19 cellular contexts compared by ENCODE assay signal in genomic region chr3:23270423-23270822, GRCh38.
DNase-seq lines count a peak whose midpoint lies in the region; ATAC-seq and TF ChIP-seq lines count a peak whose summit lies in the region.
"Had no signal": no experiment of that assay in that cellular context is flagged by ENCODE, and none has a peak within 500 bp of the region (broad histone marks: within the 10 kb centered on the region; RNA-seq: fewer than 3 reads in every experiment).

No MANE protein-coding gene starts in this region.

- DNase-seq in stimulated activated naive B cell treated with anti-CD40 and anti-IgM and Interleukin-4, amounts not matched to agents 10 μg/mL and 1 μg/mL and 100 μg/mL, for 72 hours = no peak
- DNase-seq in AG08396 (ENCODE audit: low spot score) (no peak), smooth muscle cell (lab: John Stamatoyannopoulos, UW; ENCODE audit: unreplicated experiment) (no peak), HuH-7.5 (ENCODE audit: low spot score) (no peak)
- DNase-seq: ACHN; Calu3; CD4-positive, alpha-beta T cell; DMS53; H9; KG1; NCI-H1436; NCI-H2081; NCI-H2227 treated with DMSO at 0.1 percent for 48 hours; NCI-H524 treated with DMSO at 0.1 percent for 48 hours had no signal

- H3K27ac Mint-ChIP-seq in stimulated activated naive B cell treated with anti-CD40 and anti-IgM and Interleukin-4, amounts not matched to agents 10 μg/mL and 1 μg/mL and 100 μg/mL, for 72 hours = no peak overlapping the region
- H3K27ac Mint-ChIP-seq: CD4-positive, alpha-beta T cell; H9; T-helper 2 cell treated with Interferon-gamma antibody and Interleukin-4, amounts not matched to agents 5 μg/mL and 100 μg/mL, for 36 hours had no signal

- no peaks in the 10 kb centered on the region for H3K79me2 ChIP-seq in smooth muscle cell (ENCODE audit: low read depth)

- H3K4me2 ChIP-seq in smooth muscle cell = no peak overlapping the region

- H3K9ac ChIP-seq in smooth muscle cell (ENCODE audit: low read depth) = no peak overlapping the region

- peaks cover 22 to 56% of the 10 kb centered on the region in 2 donors for H3K4me1 Mint-ChIP-seq in stimulated activated naive B cell treated with anti-CD40 and anti-IgM and Interleukin-4, amounts not matched to agents 10 μg/mL and 1 μg/mL and 100 μg/mL, for 72 hours

- peak; percentile 74 for ATAC-seq in GM18519 (IDR thresholded peaks at IDR 0.05; ENCODE audit: low FRiP score, unreplicated experiment)
- ATAC-seq in GM19467 (IDR thresholded peaks at IDR 0.05; ENCODE audit: unreplicated experiment) = peak; percentile 72
- ATAC-seq in HG02938 (IDR thresholded peaks at IDR 0.05; ENCODE audit: unreplicated experiment) = peak; percentile 68
- ATAC-seq in stimulated activated naive B cell treated with anti-CD40 and anti-IgM and Interleukin-4, amounts not matched to agents 10 μg/mL and 1 μg/mL and 100 μg/mL, for 72 hours (replicated peaks) = peak; percentile 14 to 72

- no peaks in the 10 kb centered on the region for H3K36me3 ChIP-seq in smooth muscle cell (ENCODE audit: low read depth)
- H3K36me3 ChIP-seq: SJSA1 had no signal

- H4K20me1 ChIP-seq in smooth muscle cell (ENCODE audit: low read depth) = peaks cover 22% of the 10 kb centered on the region

- peaks cover 20 to 31% of the 10 kb centered on the region in 2 donors for H3K36me3 Mint-ChIP-seq in stimulated activated naive B cell treated with anti-CD40 and anti-IgM and Interleukin-4, amounts not matched to agents 10 μg/mL and 1 μg/mL and 100 μg/mL, for 72 hours

- TF ChIP-seq CTCF in smooth muscle cell (IDR thresholded peaks at IDR 0.05; ENCODE audit: borderline replicate concordance, insufficient read depth, poor library complexity, severe bottlenecking) = no peak

- 96% methylated on average over 3 of the region's 3 CpGs for WGBS in smooth muscle cell (ENCODE audit: low lambda C conversion rate)

- no peaks in the 10 kb centered on the region for H3K27me3 Mint-ChIP-seq in stimulated activated naive B cell treated with anti-CD40 and anti-IgM and Interleukin-4, amounts not matched to agents 10 μg/mL and 1 μg/mL and 100 μg/mL, for 72 hours
- H3K27me3 Mint-ChIP-seq: CD4-positive, alpha-beta T cell had no signal

- H3F3A ChIP-seq in smooth muscle cell (ENCODE audit: low read depth) = no peaks in the 10 kb centered on the region

- no peaks in the 10 kb centered on the region for H3K27me3 ChIP-seq in smooth muscle cell (ENCODE audit: low read depth)
- H3K27me3 ChIP-seq: SJSA1 had no signal

- H3K9me3 ChIP-seq in smooth muscle cell (replicated peaks; ENCODE audit: low read depth) = no peaks in the 10 kb centered on the region
- H3K9me3 ChIP-seq: SJSA1 had no signal

- H3K4me3 Mint-ChIP-seq in stimulated activated naive B cell treated with anti-CD40 and anti-IgM and Interleukin-4, amounts not matched to agents 10 μg/mL and 1 μg/mL and 100 μg/mL, for 72 hours = no peak overlapping the region
- H3K4me3 Mint-ChIP-seq: CD4-positive, alpha-beta T cell; H9; T-helper 2 cell treated with Interferon-gamma antibody and Interleukin-4, amounts not matched to agents 5 μg/mL and 100 μg/mL, for 36 hours had no signal

- H3K4me1 ChIP-seq in smooth muscle cell (ENCODE audit: low read depth) = no peaks in the 10 kb centered on the region
- H3K4me1 ChIP-seq: SJSA1 had no signal

- H3K4me3 ChIP-seq in smooth muscle cell = no peak overlapping the region
- H3K4me3 ChIP-seq: SJSA1 had no signal

- peaks cover 5 to 8% of the 10 kb centered on the region in 2 donors for H3K9me3 Mint-ChIP-seq in stimulated activated naive B cell treated with anti-CD40 and anti-IgM and Interleukin-4, amounts not matched to agents 10 μg/mL and 1 μg/mL and 100 μg/mL, for 72 hours
- H3K9me3 Mint-ChIP-seq: T-helper 2 cell treated with Interferon-gamma antibody and Interleukin-4, amounts not matched to agents 5 μg/mL and 100 μg/mL, for 36 hours had no signal

- no peak overlapping the region for H2AFZ ChIP-seq in smooth muscle cell (ENCODE audit: low read depth)

- H3K27ac ChIP-seq in smooth muscle cell (ENCODE audit: low read depth) = no peak overlapping the region
- H3K27ac ChIP-seq: SJSA1 had no signal
